1 cellular context compared by ENCODE assay signal in the genomic region with DNA sequence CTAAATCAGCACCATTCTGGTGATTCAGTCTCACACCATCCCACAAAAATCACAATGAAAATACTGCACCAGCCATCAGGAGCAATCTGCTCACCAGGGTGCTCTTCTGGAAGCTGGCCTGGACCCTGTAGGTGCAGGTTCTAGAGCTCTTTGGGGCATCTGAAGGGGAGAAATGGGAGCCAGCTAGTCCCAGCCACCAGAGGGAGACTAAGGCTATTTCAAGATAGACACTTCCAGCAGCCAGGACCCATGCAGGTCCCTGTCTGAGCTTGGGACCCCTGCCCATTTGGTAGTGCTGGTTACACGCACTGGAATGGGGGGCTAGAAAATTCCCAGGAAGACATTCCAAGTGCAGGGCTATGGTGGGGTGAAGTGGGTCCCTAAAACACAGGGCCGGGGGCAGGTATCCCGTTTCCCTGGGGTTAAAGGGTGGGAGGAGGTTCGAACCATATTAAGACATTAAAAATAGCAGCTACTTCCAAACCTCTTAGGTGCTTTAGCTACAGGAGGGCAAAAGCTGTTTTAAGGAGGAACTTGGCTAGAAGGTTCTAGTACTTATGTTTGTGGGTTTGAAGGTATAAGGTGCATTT.
TF ChIP-seq lines count a peak whose summit lies in the region.

No MANE protein-coding gene starts in this region.

TF ChIP-seq in SK-N-SH treated with all-trans-retinoic acid at 6 μM for 48 hours, 23 proteins besides CTCF, POLR2A, EP300 and RAD21 (continued from another document):
- TF ChIP-seq, protein P1, sequence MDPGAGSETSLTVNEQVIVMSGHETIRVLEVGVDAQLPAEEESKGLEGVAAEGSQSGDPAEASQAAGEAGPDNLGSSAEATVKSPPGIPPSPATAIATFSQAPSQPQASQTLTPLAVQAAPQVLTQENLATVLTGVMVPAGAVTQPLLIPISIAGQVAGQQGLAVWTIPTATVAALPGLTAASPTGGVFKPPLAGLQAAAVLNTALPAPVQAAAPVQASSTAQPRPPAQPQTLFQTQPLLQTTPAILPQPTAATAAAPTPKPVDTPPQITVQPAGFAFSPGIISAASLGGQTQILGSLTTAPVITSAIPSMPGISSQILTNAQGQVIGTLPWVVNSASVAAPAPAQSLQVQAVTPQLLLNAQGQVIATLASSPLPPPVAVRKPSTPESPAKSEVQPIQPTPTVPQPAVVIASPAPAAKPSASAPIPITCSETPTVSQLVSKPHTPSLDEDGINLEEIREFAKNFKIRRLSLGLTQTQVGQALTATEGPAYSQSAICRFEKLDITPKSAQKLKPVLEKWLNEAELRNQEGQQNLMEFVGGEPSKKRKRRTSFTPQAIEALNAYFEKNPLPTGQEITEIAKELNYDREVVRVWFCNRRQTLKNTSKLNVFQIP (CRISPR knock-in tag; IDR thresholded peaks at IDR 0.05; ENCODE audit: borderline replicate concordance, low read depth) = no peak
- TF ChIP-seq ZC3H10 (CRISPR knock-in tag; IDR thresholded peaks at IDR 0.05) (no peak), PPARA (CRISPR knock-in tag; IDR thresholded peaks at IDR 0.05; ENCODE audit: borderline replicate concordance) (no peak), ZNF565 (CRISPR knock-in tag; conservative IDR thresholded peaks at IDR 0.05; ENCODE audit: low read depth) (no peak), TCF4 (CRISPR knock-in tag; IDR thresholded peaks at IDR 0.05; ENCODE audit: borderline replicate concordance) (no peak), CSDC2 (CRISPR knock-in tag; IDR thresholded peaks at IDR 0.05) (no peak), ZFP3 (CRISPR knock-in tag; IDR thresholded peaks at IDR 0.05) (no peak), TOX (CRISPR knock-in tag; IDR thresholded peaks at IDR 0.05; ENCODE audit: borderline replicate concordance) (no peak), ZFP30 (CRISPR knock-in tag; IDR thresholded peaks at IDR 0.05) (no peak)
- TF ChIP-seq, protein P2, sequence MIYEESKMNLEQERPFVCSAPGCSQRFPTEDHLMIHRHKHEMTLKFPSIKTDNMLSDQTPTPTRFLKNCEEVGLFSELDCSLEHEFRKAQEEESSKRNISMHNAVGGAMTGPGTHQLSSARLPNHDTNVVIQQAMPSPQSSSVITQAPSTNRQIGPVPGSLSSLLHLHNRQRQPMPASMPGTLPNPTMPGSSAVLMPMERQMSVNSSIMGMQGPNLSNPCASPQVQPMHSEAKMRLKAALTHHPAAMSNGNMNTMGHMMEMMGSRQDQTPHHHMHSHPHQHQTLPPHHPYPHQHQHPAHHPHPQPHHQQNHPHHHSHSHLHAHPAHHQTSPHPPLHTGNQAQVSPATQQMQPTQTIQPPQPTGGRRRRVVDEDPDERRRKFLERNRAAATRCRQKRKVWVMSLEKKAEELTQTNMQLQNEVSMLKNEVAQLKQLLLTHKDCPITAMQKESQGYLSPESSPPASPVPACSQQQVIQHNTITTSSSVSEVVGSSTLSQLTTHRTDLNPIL (CRISPR knock-in tag; IDR thresholded peaks at IDR 0.05; ENCODE audit: low read depth) = no peak
- TF ChIP-seq, protein P3, sequence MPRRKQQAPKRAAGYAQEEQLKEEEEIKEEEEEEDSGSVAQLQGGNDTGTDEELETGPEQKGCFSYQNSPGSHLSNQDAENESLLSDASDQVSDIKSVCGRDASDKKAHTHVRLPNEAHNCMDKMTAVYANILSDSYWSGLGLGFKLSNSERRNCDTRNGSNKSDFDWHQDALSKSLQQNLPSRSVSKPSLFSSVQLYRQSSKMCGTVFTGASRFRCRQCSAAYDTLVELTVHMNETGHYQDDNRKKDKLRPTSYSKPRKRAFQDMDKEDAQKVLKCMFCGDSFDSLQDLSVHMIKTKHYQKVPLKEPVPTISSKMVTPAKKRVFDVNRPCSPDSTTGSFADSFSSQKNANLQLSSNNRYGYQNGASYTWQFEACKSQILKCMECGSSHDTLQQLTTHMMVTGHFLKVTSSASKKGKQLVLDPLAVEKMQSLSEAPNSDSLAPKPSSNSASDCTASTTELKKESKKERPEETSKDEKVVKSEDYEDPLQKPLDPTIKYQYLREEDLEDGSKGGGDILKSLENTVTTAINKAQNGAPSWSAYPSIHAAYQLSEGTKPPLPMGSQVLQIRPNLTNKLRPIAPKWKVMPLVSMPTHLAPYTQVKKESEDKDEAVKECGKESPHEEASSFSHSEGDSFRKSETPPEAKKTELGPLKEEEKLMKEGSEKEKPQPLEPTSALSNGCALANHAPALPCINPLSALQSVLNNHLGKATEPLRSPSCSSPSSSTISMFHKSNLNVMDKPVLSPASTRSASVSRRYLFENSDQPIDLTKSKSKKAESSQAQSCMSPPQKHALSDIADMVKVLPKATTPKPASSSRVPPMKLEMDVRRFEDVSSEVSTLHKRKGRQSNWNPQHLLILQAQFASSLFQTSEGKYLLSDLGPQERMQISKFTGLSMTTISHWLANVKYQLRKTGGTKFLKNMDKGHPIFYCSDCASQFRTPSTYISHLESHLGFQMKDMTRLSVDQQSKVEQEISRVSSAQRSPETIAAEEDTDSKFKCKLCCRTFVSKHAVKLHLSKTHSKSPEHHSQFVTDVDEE (CRISPR knock-in tag; IDR thresholded peaks at IDR 0.05) = no peak
TF ChIP-seq in SK-N-SH treated with all-trans-retinoic acid at 6 μM for 48 hours: peak in this region for 0.
